1 cellular context compared by ENCODE assay signal in genomic region chr19:39381910-39382611, GRCh38.
TF ChIP-seq lines count a peak whose summit lies in the region.

No MANE protein-coding gene starts in this region.

TF ChIP-seq in K562, 482 proteins besides CTCF, POLR2A, EP300 and RAD21 (continued from another document and continues in another):
- TF ChIP-seq RBBP5 (IDR thresholded peaks at IDR 0.05; ENCODE audit: borderline replicate concordance, insufficient read depth, low read length, poor library complexity, severe bottlenecking): no peak
- TF ChIP-seq MAZ (CRISPR knock-in tag; conservative IDR thresholded peaks at IDR 0.05 in 1 of 2, IDR thresholded peaks at IDR 0.05 in 1 of 2): peak; percentile 62 to 66; a peak in 3 of 4 replicates
- TF ChIP-seq MGA (IDR thresholded peaks at IDR 0.05): no peak
- no peak for TF ChIP-seq TOE1 (IDR thresholded peaks at IDR 0.05; ENCODE audit: borderline replicate concordance)
- TF ChIP-seq TOE1 (CRISPR knock-in tag; IDR thresholded peaks at IDR 0.05; ENCODE audit: borderline replicate concordance, low read depth): 0 out of 2 replicates have a peak, but pooled peaks have one; percentile 32
- TF ChIP-seq ATF6 (CRISPR knock-in tag; IDR thresholded peaks at IDR 0.05): no peak
- no peak for TF ChIP-seq SLC30A9 (CRISPR knock-in tag; IDR thresholded peaks at IDR 0.05)
- TF ChIP-seq SIX5 (IDR thresholded peaks at IDR 0.05; ENCODE audit: borderline replicate concordance in 1 of 2, insufficient read depth in 1 of 2, low read depth in 1 of 2, low read length in 2 of 2): no peak
- no peak for TF ChIP-seq ZNF398 (CRISPR knock-in tag; IDR thresholded peaks at IDR 0.05)
- TF ChIP-seq ZNF217 (CRISPR knock-in tag; IDR thresholded peaks at IDR 0.05): no peak
- TF ChIP-seq GMEB1 (CRISPR knock-in tag; IDR thresholded peaks at IDR 0.05): no peak
- TF ChIP-seq ZBTB26 (CRISPR knock-in tag; IDR thresholded peaks at IDR 0.05): no peak
- no peak for TF ChIP-seq ZNF239 (CRISPR knock-in tag; IDR thresholded peaks at IDR 0.05)
- TF ChIP-seq IFI16 (CRISPR knock-in tag; IDR thresholded peaks at IDR 0.05): no peak
- no peak for TF ChIP-seq ZNF24 (IDR thresholded peaks at IDR 0.05)
- TF ChIP-seq JUND (IDR thresholded peaks at IDR 0.05; ENCODE audit: borderline replicate concordance, low read depth, low read length): peak; percentile 52; the same call in 1 of the 2 replicates
- TF ChIP-seq JUND (tag; IDR thresholded peaks at IDR 0.05; ENCODE audit: borderline replicate concordance, low read depth, low read length): peak; percentile 54; the same call in 1 of the 3 replicates
- TF ChIP-seq ZBTB11 (CRISPR knock-in tag; IDR thresholded peaks at IDR 0.05): peak in 1 of 3 experiments; percentile 62; a peak in 2 of 6 replicates
- TF ChIP-seq MAFF (IDR thresholded peaks at IDR 0.05; ENCODE audit: low read length): peak; percentile 44; the same call in 1 of the 2 replicates
- TF ChIP-seq SAFB (IDR thresholded peaks at IDR 0.05; ENCODE audit: borderline replicate concordance, low read depth, low read length): no peak
- no peak for TF ChIP-seq HNRNPL (IDR thresholded peaks at IDR 0.05; ENCODE audit: low read depth, low read length)
- no peak for TF ChIP-seq FOXJ3 (CRISPR knock-in tag; IDR thresholded peaks at IDR 0.05)
- no peak for TF ChIP-seq STAT6 (CRISPR knock-in tag; IDR thresholded peaks at IDR 0.05)
- no peak for TF ChIP-seq SMAD3 (CRISPR knock-in tag; conservative IDR thresholded peaks at IDR 0.05)
- no peak for TF ChIP-seq MTA1 (IDR thresholded peaks at IDR 0.05; ENCODE audit: borderline replicate concordance)
- no peak for TF ChIP-seq HNRNPUL1 (IDR thresholded peaks at IDR 0.05; ENCODE audit: low read length)
- TF ChIP-seq HMG20A (CRISPR knock-in tag; conservative IDR thresholded peaks at IDR 0.05): no peak
- TF ChIP-seq ZKSCAN3 (CRISPR knock-in tag; IDR thresholded peaks at IDR 0.05): no peak
- no peak for TF ChIP-seq ZNF511 (CRISPR knock-in tag; IDR thresholded peaks at IDR 0.05)
- TF ChIP-seq KLF13 (tag; IDR thresholded peaks at IDR 0.05; ENCODE audit: borderline replicate concordance, low read depth): no peak
- no peak for TF ChIP-seq HDAC6 (IDR thresholded peaks at IDR 0.05; ENCODE audit: low read depth, low read length)
